Comparison of ENCODE assay signal across 10 cellular contexts in the genomic region with DNA sequence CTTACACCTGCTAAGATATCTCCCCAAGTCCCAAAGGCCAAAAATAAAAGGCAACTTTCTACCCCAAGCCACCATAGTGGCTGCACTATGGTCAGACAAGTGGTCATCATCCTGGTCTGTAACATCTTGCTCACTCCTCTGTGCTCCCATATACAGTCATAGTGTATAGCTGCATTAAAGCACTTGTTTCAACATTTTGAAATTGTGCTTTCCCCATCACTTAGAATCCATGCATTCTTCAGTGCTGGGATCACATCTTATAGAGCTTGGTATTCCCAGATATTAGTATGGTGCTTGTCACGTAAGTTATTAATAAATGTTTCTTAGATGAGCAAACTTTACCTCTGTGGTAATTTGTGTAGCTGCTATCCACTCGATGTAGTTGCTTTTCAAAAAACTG. TPM values are rescaled to one million over a fixed set of nuclear protein-coding genes. Genes with fewer than 3 reads are reported as not detected.
A peak's percentile ranks its signal among the peaks of the same experiment; 100 is the strongest.
DNase-seq lines count a peak whose midpoint lies in the region; ATAC-seq and TF ChIP-seq lines count a peak whose summit lies in the region.
"Had no signal": no experiment of that assay in that cellular context is flagged by ENCODE, and none has a peak within 500 bp of the region (broad histone marks: within the 10 kb centered on the region; RNA-seq: fewer than 3 reads in every experiment).

No MANE protein-coding gene starts in this region.

- H3K9me2 ChIP-seq in GM23248 (ENCODE audit: insufficient read depth): no peaks in the 10 kb centered on the region

- in situ Hi-C loops in GM23248 (cut with MboI): no loop called here

- POLR2A ChIA-PET in AG04450 (lab: Yijun Ruan, JAX): interaction anchor here (0.8 to 1.7 kb wide), 16 partner anchors 13 to 324 kb away, joined by 3 to 17 read pairs (median 6); a partner anchor contains a TSS

- TF ChIP-seq CTCF in AG04450 (IDR thresholded peaks at IDR 0.05; ENCODE audit: low read depth, low read length): no peak

- H3K4me3 Mint-ChIP-seq in activated T-helper 17 cell treated with anti-CD3 and anti-CD28 coated beads, Interleukin-2, amount 50 U/mL, for 72 hours: peak overlapping the region; percentile 14

- ATAC-seq in activated T-helper 17 cell treated with anti-CD3 and anti-CD28 coated beads, Interleukin-2, amount 50 U/mL, for 72 hours (replicated peaks): no peak
- no peak for ATAC-seq in HG03521 (IDR thresholded peaks at IDR 0.05; ENCODE audit: unreplicated experiment)
- ATAC-seq in HG02840 (IDR thresholded peaks at IDR 0.05; ENCODE audit: low FRiP score, unreplicated experiment): no peak
- ATAC-seq in HG02763 (IDR thresholded peaks at IDR 0.05; ENCODE audit: unreplicated experiment): no peak

- no peaks in the 10 kb centered on the region for H3K79me2 ChIP-seq in GM23248 (ENCODE audit: insufficient read depth)

- peak overlapping the region; percentile 44 for H3K4me2 ChIP-seq in GM23248 (ENCODE audit: unreplicated experiment)

- H4K20me1 ChIP-seq in GM23248 (ENCODE audit: insufficient read depth): no peaks in the 10 kb centered on the region

- DNase-seq in AG04450 (ENCODE audit: low read depth, low spot score) (no peak), GM23248 (peak; percentile 77), hepatic stellate cell (ENCODE audit: low spot score) (peak; percentile 12), cerebellar nuclear complex (lab: John Stamatoyannopoulos, UW) (no peak)
- DNase-seq: activated gamma-delta T cell, NCI-H1417 treated with DMSO at 0.1 percent for 48 hours had no signal

- no peaks in the 10 kb centered on the region for H3K36me3 ChIP-seq in GM23248 (ENCODE audit: low read depth)

- no peaks in the 10 kb centered on the region for H3K27me3 Mint-ChIP-seq in activated T-helper 17 cell treated with anti-CD3 and anti-CD28 coated beads, Interleukin-2, amount 50 U/mL, for 72 hours

- CTCF ChIA-PET in AG04450 (lab: Charles Lee): interaction anchor here (0.7 kb wide), 1 partner anchor 164 kb away, joined by 5 read pairs; no protein-coding TSS in a partner anchor

- H3K9me3 ChIP-seq in AG04450 (ENCODE audit: control insufficient read depth, insufficient read depth, low read length) (no peaks in the 10 kb centered on the region), GM23248 (ENCODE audit: low read depth) (no peaks in the 10 kb centered on the region)

- H3K4me1 Mint-ChIP-seq in activated T-helper 17 cell treated with anti-CD3 and anti-CD28 coated beads, Interleukin-2, amount 50 U/mL, for 72 hours: peaks cover 22% of the 10 kb centered on the region

- H3K27me3 ChIP-seq in AG04450 (ENCODE audit: control insufficient read depth, insufficient read depth, low read length) (no peaks in the 10 kb centered on the region), GM23248 (replicated peaks; ENCODE audit: insufficient read depth) (no peaks in the 10 kb centered on the region)

- no peak overlapping the region for H3K4me3 ChIP-seq in AG04450 (ENCODE audit: low read depth, low read length)
- peak overlapping the region; percentile 32 for H3K4me3 ChIP-seq in GM23248

- peaks cover 43% of the 10 kb centered on the region for H3K4me1 ChIP-seq in GM23248 (ENCODE audit: insufficient read depth)

- H3K27ac Mint-ChIP-seq in activated T-helper 17 cell treated with anti-CD3 and anti-CD28 coated beads, Interleukin-2, amount 50 U/mL, for 72 hours: no peak overlapping the region

- peak overlapping the region; percentile 22; the same call in 1 of the 2 replicates for H3K9ac ChIP-seq in GM23248

- H3K36me3 Mint-ChIP-seq in activated T-helper 17 cell treated with anti-CD3 and anti-CD28 coated beads, Interleukin-2, amount 50 U/mL, for 72 hours (ENCODE audit: low read depth): no peaks in the 10 kb centered on the region

- H3K27ac ChIP-seq in AG04450 (ENCODE audit: low read depth, low read length) (peak overlapping the region; percentile 95), GM23248 (peak overlapping the region; percentile 81)

- H3F3A ChIP-seq in GM23248 (ENCODE audit: insufficient read depth): peaks cover 41% of the 10 kb centered on the region

- H2AFZ ChIP-seq in GM23248: no peak overlapping the region

- 15 to 17% methylated on average over 2 of the region's 2 CpGs for WGBS in GM23248 (ENCODE audit: low coverage in 1 of 2, low lambda C conversion rate in 2 of 2, missing lambda C conversion rate in 2 of 2), 2 experiments

- H3K9me3 Mint-ChIP-seq in activated T-helper 17 cell treated with anti-CD3 and anti-CD28 coated beads, Interleukin-2, amount 50 U/mL, for 72 hours: peaks cover 6% of the 10 kb centered on the region

RNA-seq across cellular contexts. Expression of a gene that starts 40.4 kb away (rescaled TPM):
- 231 and 245 TPM in 2 replicates for polyA plus RNA-seq in AG04450 (2011; rRNA removed)
- polyA minus RNA-seq in AG04450 (2011; rRNA and poly(A)+ RNA removed): 236 and 266 TPM in 2 replicates
- 144 and 166 TPM in 2 replicates for total RNA-seq in GM23248 (2014; rRNA removed; shearing (Covaris generic))
- polyA plus RNA-seq in GM23248 (2016; fragmentation: Nextera tagmentation; extraction: Ambion mirVana): 289 and 295 TPM in 2 replicates
- 10 to 100 TPM; 33.5 to 40.9 TPM for total RNA-seq in activated T-helper 17 cell treated with anti-CD3 and anti-CD28 coated beads, Interleukin-2, amount 50 U/mL, for 72 hours

Comparison
In these comparisons a context has a peak if more than half of its experiments do, and no peak if none do; other contexts are left out.
1. DNase-seq: peak in GM23248 (single experiment) and hepatic stellate cell (single experiment); none in AG04450 (single experiment) and cerebellar nuclear complex (0 of 2).